Comparison of ENCODE assay signal across 9 cellular contexts in genomic region chr2:234863043-234863934, GRCh38.
DNase-seq lines count a peak whose midpoint lies in the region; ATAC-seq and TF ChIP-seq lines count a peak whose summit lies in the region.
"Had no signal": no experiment of that assay in that cellular context is flagged by ENCODE, and none has a peak within 500 bp of the region (broad histone marks: within the 10 kb centered on the region; RNA-seq: fewer than 3 reads in every experiment).

No MANE protein-coding gene starts in this region.

- H2BK15ac ChIP-seq in mesenchymal stem cell (ENCODE audit: low read depth, poor library complexity, severe bottlenecking): peak overlapping the region; percentile 77

- TF ChIP-seq CTCF in PC-3 (conservative IDR thresholded peaks at IDR 0.05; ENCODE audit: low read depth, low read length): no peak
- TF ChIP-seq CTCF in epithelial cell of esophagus (IDR thresholded peaks at IDR 0.05; ENCODE audit: insufficient read depth, low read depth, low read length, missing control alignments): peak; percentile 57
- TF ChIP-seq CTCF in CD8-positive, alpha-beta T cell (IDR thresholded peaks at IDR 0.05): no peak

- POLR2A ChIA-PET in PC-3 (lab: Charles Lee; ENCODE audit: unreplicated experiment): no interaction called here
- POLR2A ChIA-PET in CD8-positive, alpha-beta T cell (lab: Charles Lee): no interaction called here

- no peaks in the 10 kb centered on the region for H3K9me3 Mint-ChIP-seq in CD8-positive, alpha-beta T cell

- H3K79me1 ChIP-seq in mesenchymal stem cell (replicated peaks; ENCODE audit: low read length, poor library complexity, severe bottlenecking): no peaks in the 10 kb centered on the region

- intact Hi-C loops in PC-3 (cut with micrococcal nuclease): no loop called here
- intact Hi-C loops in CD8-positive, alpha-beta T cell (cut with DNase I, micrococcal nuclease): no loop called here

- no peak overlapping the region for H3K4me3 Mint-ChIP-seq in CD8-positive, alpha-beta T cell

- DNase-seq in Ammon's horn (ENCODE audit: low spot score) (peak; percentile 46), PC-3 (peak; percentile 49), epithelial cell of esophagus (ENCODE audit: low read depth) (peak; percentile 91), mesenchymal stem cell (peak; percentile 84), middle frontal gyrus (ENCODE audit: extremely low spot score, low spot score) (no peak), germinal center (ENCODE audit: low spot score) (no peak)
- no peak for DNase-seq in CD8-positive, alpha-beta T cell

- H3K4me2 ChIP-seq in PC-3 (ENCODE audit: low read length) (no peak overlapping the region), mesenchymal stem cell (ENCODE audit: low read length, poor library complexity, severe bottlenecking) (no peak overlapping the region)

- peak; percentile 38; the same call in 1 of the 2 replicates for ATAC-seq in PC-3
- no peak for ATAC-seq in CD8-positive, alpha-beta T cell
- no peak for ATAC-seq in HG03378 (IDR thresholded peaks at IDR 0.05; ENCODE audit: unreplicated experiment)

- H4K91ac ChIP-seq in mesenchymal stem cell (ENCODE audit: low read length): peak overlapping the region; percentile 41

- H4K8ac ChIP-seq in mesenchymal stem cell (ENCODE audit: low read length): peak overlapping the region; percentile 45

- no peaks in the 10 kb centered on the region for H3F3A ChIP-seq in PC-3 (ENCODE audit: low read length, unreplicated experiment)

- H3K4me1 Mint-ChIP-seq in CD8-positive, alpha-beta T cell (ENCODE audit: low read depth): no peaks in the 10 kb centered on the region

- WGBS in mesenchymal stem cell: 56% methylated on average over 17 of the region's 17 CpGs

- H3K9me3 ChIP-seq in PC-3 (ENCODE audit: low read length) (no peaks in the 10 kb centered on the region), mesenchymal stem cell (ENCODE audit: control insufficient read depth, low read length) (no peaks in the 10 kb centered on the region)
- H3K9me3 ChIP-seq in CD8-positive, alpha-beta T cell (ENCODE audit: low read length): no peaks in the 10 kb centered on the region

- no peak overlapping the region for H2AFZ ChIP-seq in PC-3 (ENCODE audit: low read length)
- no peak overlapping the region for H2AFZ ChIP-seq in mesenchymal stem cell (ENCODE audit: low read depth, low read length)

- H3K36me3 Mint-ChIP-seq in CD8-positive, alpha-beta T cell: no peaks in the 10 kb centered on the region

- no peak overlapping the region for H2BK5ac ChIP-seq in mesenchymal stem cell (ENCODE audit: low read depth, low read length, poor library complexity, severe bottlenecking)

- no peaks in the 10 kb centered on the region for H4K20me1 ChIP-seq in PC-3 (ENCODE audit: low read length)

- H3K4me3 ChIP-seq in PC-3 (ENCODE audit: low read length) (no peak overlapping the region), epithelial cell of esophagus (ENCODE audit: low read length) (no peak overlapping the region), mesenchymal stem cell (ENCODE audit: insufficient read depth in 1 of 2, low read depth in 1 of 2, low read length in 2 of 2) (no peak overlapping the region)
- no peak overlapping the region for H3K4me3 ChIP-seq in CD8-positive, alpha-beta T cell (ENCODE audit: low read depth, low read length)

- H3K9ac ChIP-seq in PC-3 (ENCODE audit: low read length) (no peak overlapping the region), mesenchymal stem cell (ENCODE audit: low read length) (no peak overlapping the region)

- no peak overlapping the region for H2BK120ac ChIP-seq in mesenchymal stem cell (ENCODE audit: low read depth, low read length)

- no peak overlapping the region for H3K27ac ChIP-seq in PC-3 (ENCODE audit: low read length)
- H3K27ac ChIP-seq in mesenchymal stem cell (ENCODE audit: low read length, poor library complexity, severe bottlenecking): no peak overlapping the region
- H3K27ac ChIP-seq in CD8-positive, alpha-beta T cell (ENCODE audit: low read depth, low read length): no peak overlapping the region
- H3K27ac ChIP-seq: C4-2B had no signal

- peaks cover 3% of the 10 kb centered on the region for H3K27me3 Mint-ChIP-seq in CD8-positive, alpha-beta T cell (ENCODE audit: low read depth)

- no peaks in the 10 kb centered on the region for H3K27me3 ChIP-seq in PC-3 (ENCODE audit: low read length)
- no peaks in the 10 kb centered on the region for H3K27me3 ChIP-seq in mesenchymal stem cell (ENCODE audit: control insufficient read depth in 1 of 2, insufficient read depth in 1 of 2, low read length in 2 of 2)
- no peaks in the 10 kb centered on the region for H3K27me3 ChIP-seq in CD8-positive, alpha-beta T cell (ENCODE audit: insufficient read depth, low read length)

- H3K36me3 ChIP-seq in PC-3 (ENCODE audit: low read depth, low read length) (no peaks in the 10 kb centered on the region), mesenchymal stem cell (ENCODE audit: control insufficient read depth in 1 of 2, insufficient read depth in 2 of 2, low read depth in 1 of 2, low read length in 2 of 2) (no peaks in the 10 kb centered on the region)
- H3K36me3 ChIP-seq in CD8-positive, alpha-beta T cell (ENCODE audit: insufficient read depth, low read length): no peaks in the 10 kb centered on the region

- CTCF ChIA-PET in PC-3 (lab: Charles Lee): no interaction called here
- CTCF ChIA-PET in CD8-positive, alpha-beta T cell (lab: Charles Lee): no interaction called here

- no TSS peak for BruUV-seq in PC-3 (replicated peaks; lab: Mats Ljungman, UMichigan)

- peak overlapping the region in 1 of 2 experiments; percentile 57 for H3K4ac ChIP-seq in mesenchymal stem cell (ENCODE audit: low read depth in 1 of 2, low read length in 2 of 2)

- H2BK12ac ChIP-seq in mesenchymal stem cell (ENCODE audit: low read length in 2 of 2): peak overlapping the region; percentile 51 to 68

- H3K23ac ChIP-seq in mesenchymal stem cell (ENCODE audit: low read length in 2 of 2): no peak overlapping the region

- H3K27ac Mint-ChIP-seq in CD8-positive, alpha-beta T cell: no peak overlapping the region

- H2AK5ac ChIP-seq in mesenchymal stem cell (ENCODE audit: low read length, severe bottlenecking): peak overlapping the region; percentile 64

- H3K14ac ChIP-seq in mesenchymal stem cell (ENCODE audit: low read length in 2 of 2): peak overlapping the region in 1 of 2 experiments; percentile 66

- no peaks in the 10 kb centered on the region for H3K79me2 ChIP-seq in PC-3 (ENCODE audit: low read length)

- peak overlapping the region; percentile 72 to 80 for H3K18ac ChIP-seq in mesenchymal stem cell (ENCODE audit: low read depth in 1 of 2, low read length in 2 of 2)

- no peaks in the 10 kb centered on the region for H3K9me2 ChIP-seq in PC-3 (replicated peaks; ENCODE audit: low read length)

- H3K4me1 ChIP-seq in PC-3 (ENCODE audit: insufficient read depth, low read length) (peaks cover 9% of the 10 kb centered on the region; the same call in 1 of the 2 replicates), mesenchymal stem cell (ENCODE audit: control insufficient read depth, insufficient read depth, low read depth, low read length) (peaks cover 10% of the 10 kb centered on the region)
- H3K4me1 ChIP-seq in CD8-positive, alpha-beta T cell (ENCODE audit: insufficient read depth, low read length): no peaks in the 10 kb centered on the region

Comparison
In these comparisons a context has a peak if more than half of its experiments do, and no peak if none do; other contexts are left out.
1. DNase-seq: peak in Ammon's horn (single experiment), PC-3 (single experiment), epithelial cell of esophagus (single experiment) and mesenchymal stem cell (single experiment); none in middle frontal gyrus (single experiment), CD8-positive, alpha-beta T cell (0 of 7) and germinal center (single experiment).